In genomic region chr10:48287417-48288391, GRCh38 we compare ENCODE assay signal across 9 cellular contexts. TPM values are rescaled to one million over a fixed set of nuclear protein-coding genes. Genes with fewer than 3 reads are reported as not detected.
DNase-seq lines count a peak whose midpoint lies in the region; ATAC-seq and TF ChIP-seq lines count a peak whose summit lies in the region.
"Had no signal": no experiment of that assay in that cellular context is flagged by ENCODE, and none has a peak within 500 bp of the region (broad histone marks: within the 10 kb centered on the region; RNA-seq: fewer than 3 reads in every experiment).

No MANE protein-coding gene starts in this region.

- no peaks in the 10 kb centered on the region for H3K27me3 ChIP-seq in transverse colon

- 58 to 89% methylated on average over 3 to 13 of the region's 13 CpGs for WGBS in transverse colon (ENCODE audit: low coverage in 1 of 2), 2 donors

- in situ Hi-C loops in transverse colon (cut with MboI; ENCODE audit: low pct_ligation_motif_present in 1 of 4, low pct_unique_long_range_greater_than_20kb in 1 of 4, low sequenced_read_pairs in 3 of 4) = no loop called here

- no peak overlapping the region for H3K4me3 ChIP-seq in transverse colon

- DNase-seq in anterior cingulate cortex (lab: John Stamatoyannopoulos, UW) (peak in 54 of 58 donors; percentile 26 to 92 (median 75)), nucleus accumbens (lab: John Stamatoyannopoulos, UW) (peak in 53 of 56 donors; percentile 22 to 91 (median 68)), transverse colon (no peak), NCI-H146 (lab: John Stamatoyannopoulos, UW) (no peak)
- DNase-seq: activated naive CD4-positive, alpha-beta T cell treated with Interleukin-2 at 50 U/mL for 16 hours had no signal

- H3K9me3 ChIP-seq in transverse colon = no peaks in the 10 kb centered on the region

- H3K4me1 ChIP-seq in transverse colon = peaks cover 0 to 7% (median 2%) of the 10 kb centered on the region in 4 donors

- ATAC-seq in GM18861 (IDR thresholded peaks at IDR 0.05; ENCODE audit: unreplicated experiment) (peak; percentile 61), HG03196 (IDR thresholded peaks at IDR 0.05; ENCODE audit: unreplicated experiment) (peak; percentile 43), GM19452 (IDR thresholded peaks at IDR 0.05; ENCODE audit: unreplicated experiment) (no peak), HG03342 (IDR thresholded peaks at IDR 0.05; ENCODE audit: unreplicated experiment) (no peak)

- TF ChIP-seq EP300 in transverse colon (IDR thresholded peaks at IDR 0.05; ENCODE audit: low read depth) = no peak

- TF ChIP-seq POLR2A in transverse colon (IDR thresholded peaks at IDR 0.05) = no peak

- intact Hi-C loops in transverse colon (cut with DNase I; ENCODE audit: low total_unique reads) = no loop called here

- H3K36me3 ChIP-seq in transverse colon = no peaks in the 10 kb centered on the region

- no peak for TF ChIP-seq CTCF in transverse colon (IDR thresholded peaks at IDR 0.05)

- no peak overlapping the region for H3K27ac ChIP-seq in transverse colon

RNA-seq across cellular contexts. Expression of gene FRMPD2, which starts 13.2 kb away (rescaled TPM):
- total RNA-seq in transverse colon = under 1 TPM in 1 of 4 donors, not detected in 3; 0.80 TPM

RNA-seq across cellular contexts. Expression of gene MAPK8, which starts 18.8 kb away (rescaled TPM):
- total RNA-seq in transverse colon = 100 to 1,000 TPM in 1 of 4 donors, 10 to 100 TPM in 3; 29.7 to 126 (median 67.8) TPM

Comparison
In these comparisons a context has a peak if more than half of its experiments do, and no peak if none do; other contexts are left out.
1. ATAC-seq: peak in GM18861 (single experiment) and HG03196 (single experiment); none in GM19452 (single experiment) and HG03342 (single experiment).
2. DNase-seq: peak in anterior cingulate cortex (54 of 58) and nucleus accumbens (53 of 56); none in transverse colon (single experiment) and NCI-H146 (single experiment).